13 cellular contexts compared by ENCODE assay signal in genomic region chr20:48155231-48155630, GRCh38.
DNase-seq lines count a peak whose midpoint lies in the region; TF ChIP-seq lines count a peak whose summit lies in the region.
"Had no signal": no experiment of that assay in that cellular context is flagged by ENCODE, and none has a peak within 500 bp of the region (broad histone marks: within the 10 kb centered on the region; RNA-seq: fewer than 3 reads in every experiment).

No MANE protein-coding gene starts in this region.

- H3K36me3 ChIP-seq in esophagus muscularis mucosa: no peaks in the 10 kb centered on the region
- H3K36me3 ChIP-seq: upper lobe of left lung had no signal

- no peak overlapping the region for H3K27ac ChIP-seq in esophagus muscularis mucosa (replicated peaks in 1 of 4)
- H3K27ac ChIP-seq: upper lobe of left lung had no signal

- peaks cover 0 to 4% (median 1%) of the 10 kb centered on the region in 4 donors for H3K4me1 ChIP-seq in esophagus muscularis mucosa

- TF ChIP-seq CTCF in esophagus muscularis mucosa (IDR thresholded peaks at IDR 0.05): no peak

- intact Hi-C loops in esophagus muscularis mucosa (cut with DNase I): no loop called here

- no peak for TF ChIP-seq POLR2A in esophagus muscularis mucosa (IDR thresholded peaks at IDR 0.05; ENCODE audit: low read depth)

- WGBS in esophagus muscularis mucosa: 91% methylated on average over 3 of the region's 8 CpGs

- TF ChIP-seq EP300 in esophagus muscularis mucosa (IDR thresholded peaks at IDR 0.05): no peak

- peak; percentile 71 for DNase-seq in NCI-H1105 (lab: John Stamatoyannopoulos, UW)
- DNase-seq in NCI-H524 (lab: John Stamatoyannopoulos, UW): peak; percentile 84 to 93
- DNase-seq in hippocampal formation (lab: John Stamatoyannopoulos, UW): peak; percentile 42 to 48
- peak; percentile 46 for DNase-seq in superior temporal gyrus (ENCODE audit: extremely low spot score)
- DNase-seq in NCI-H510A treated with DMSO at 0.1 percent for 48 hours (lab: John Stamatoyannopoulos, UW): no peak
- no peak for DNase-seq in esophagus muscularis mucosa (ENCODE audit: extremely low spot score)
- no peak for DNase-seq in NCI-H1930 (lab: John Stamatoyannopoulos, UW)
- DNase-seq: activated T-cell treated with anti-CD3 and anti-CD28 coated beads, Interleukin-2, amount 50 U/mL, for 48 hours; AML-193; stimulated activated CD4-positive, alpha-beta T cell treated with anti-CD3 and anti-CD28 coated beads, Interleukin-2, amount 100 ng/mL, for 24 hours; stimulated activated naive CD8-positive, alpha-beta T cell treated with anti-CD3 and anti-CD28 coated beads, Interleukin-15, Interleukin-2, amounts not matched to agents 100 U/mL and 50 U/mL, for 24 hours; T1000; upper lobe of left lung had no signal

- H3K9me3 ChIP-seq in esophagus muscularis mucosa: peaks cover 0 to 4% (median 0%) of the 10 kb centered on the region in 4 donors

- no peaks in the 10 kb centered on the region for H3K27me3 ChIP-seq in esophagus muscularis mucosa
- H3K27me3 ChIP-seq: upper lobe of left lung had no signal

- no peak overlapping the region for H3K4me3 ChIP-seq in esophagus muscularis mucosa
- H3K4me3 ChIP-seq: upper lobe of left lung had no signal

Comparison
In these comparisons a context has a peak if more than half of its experiments do, and no peak if none do; other contexts are left out.
1. DNase-seq: peak in NCI-H1105 (single experiment), NCI-H524 (2 of 2), hippocampal formation (2 of 2) and superior temporal gyrus (single experiment); none in NCI-H510A treated with DMSO at 0.1 percent for 48 hours (single experiment), esophagus muscularis mucosa (single experiment) and NCI-H1930 (0 of 2).